ENCODE assay signal across 10 cellular contexts in the genomic region with DNA sequence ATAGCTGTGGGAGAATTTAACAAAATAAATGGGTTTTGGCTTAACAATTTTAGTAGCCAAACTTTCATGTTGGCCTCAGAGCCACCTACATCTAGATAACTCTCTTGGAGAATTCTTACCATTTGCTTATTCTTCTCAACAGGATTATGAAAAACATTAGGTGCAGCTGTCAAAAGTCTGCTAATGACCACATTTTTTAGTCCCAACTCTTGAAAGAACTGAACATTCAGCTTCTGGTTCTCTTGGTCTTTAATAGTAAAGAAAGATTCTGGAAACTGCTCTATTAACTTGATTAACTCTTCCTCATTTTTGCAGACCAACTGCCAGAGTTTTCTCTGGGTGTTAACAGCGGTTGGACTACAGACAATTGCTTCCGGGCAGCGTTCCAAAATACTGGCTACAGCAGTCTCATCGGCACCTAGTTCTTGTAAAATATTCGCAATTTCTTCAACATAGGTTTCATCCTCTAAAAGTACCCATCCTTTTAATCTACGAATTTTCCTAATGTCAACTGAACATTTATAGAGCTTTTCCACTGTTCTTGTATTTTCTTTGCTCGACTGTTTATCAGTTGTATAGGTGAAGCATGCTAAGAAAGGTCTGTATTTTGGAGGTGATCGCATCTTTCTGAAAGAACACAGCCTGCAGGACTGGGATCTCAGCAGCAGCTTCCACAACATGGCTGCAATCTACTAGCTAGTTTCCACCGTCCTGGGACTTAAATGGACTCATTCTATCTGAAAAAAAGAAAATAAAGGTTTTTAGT. TPM values are rescaled to one million over a fixed set of nuclear protein-coding genes. Genes with fewer than 3 reads are reported as not detected.
A peak's percentile ranks its signal among the peaks of the same experiment; 100 is the strongest.
DNase-seq lines count a peak whose midpoint lies in the region; ATAC-seq and TF ChIP-seq lines count a peak whose summit lies in the region.
"Had no signal": no experiment of that assay in that cellular context is flagged by ENCODE, and none has a peak within 500 bp of the region (broad histone marks: within the 10 kb centered on the region; RNA-seq: fewer than 3 reads in every experiment).

No MANE protein-coding gene starts in this region.

- H4K20me1 ChIP-seq in PC-3 (ENCODE audit: low read length), result no peaks in the 10 kb centered on the region

- H3K27ac Mint-ChIP-seq in activated CD8-positive, alpha-beta T cell treated with anti-CD3 and anti-CD28 coated beads, Interleukin-2, amount 10 ng/mL, durations not matched to agents 7 days and 5 days, result no peak overlapping the region
- H3K27ac Mint-ChIP-seq: activated T-helper 17 cell treated with anti-CD3 and anti-CD28 coated beads, Interleukin-2, amount 50 U/mL, for 72 hours had no signal

- no peak overlapping the region for H2AFZ ChIP-seq in PC-3 (ENCODE audit: low read length)

- H3F3A ChIP-seq in PC-3 (ENCODE audit: low read length, unreplicated experiment), result no peaks in the 10 kb centered on the region

- no peaks in the 10 kb centered on the region for H3K36me3 ChIP-seq in colonic mucosa
- H3K36me3 ChIP-seq in muscle layer of duodenum (ENCODE audit: control insufficient read depth in 1 of 2, insufficient read depth in 2 of 2, low read length in 2 of 2), result no peaks in the 10 kb centered on the region
- 0 out of 2 replicates have a peak, but pooled peaks cover 2% of the 10 kb centered on the region for H3K36me3 ChIP-seq in PC-3 (ENCODE audit: low read depth, low read length)

- H3K4me1 Mint-ChIP-seq in activated CD8-positive, alpha-beta T cell treated with anti-CD3 and anti-CD28 coated beads, Interleukin-2, amount 10 ng/mL, durations not matched to agents 7 days and 5 days (ENCODE audit: low read depth), result no peaks in the 10 kb centered on the region

- no peak overlapping the region for H3K4me3 Mint-ChIP-seq in activated CD8-positive, alpha-beta T cell treated with anti-CD3 and anti-CD28 coated beads, Interleukin-2, amount 10 ng/mL, durations not matched to agents 7 days and 5 days
- H3K4me3 Mint-ChIP-seq: activated T-helper 17 cell treated with anti-CD3 and anti-CD28 coated beads, Interleukin-2, amount 50 U/mL, for 72 hours; CD4-positive, alpha-beta memory T cell had no signal

- no peaks in the 10 kb centered on the region for H3K9me2 ChIP-seq in PC-3 (replicated peaks; ENCODE audit: low read length)

- intact Hi-C loops in colonic mucosa (cut with DNase I), result no loop called here
- intact Hi-C loops in PC-3 (cut with micrococcal nuclease), result no loop called here

- BruUV-seq in PC-3 (replicated peaks; lab: Mats Ljungman, UMichigan), result no TSS peak

- no peaks in the 10 kb centered on the region for H3K9me3 ChIP-seq in colonic mucosa
- no peaks in the 10 kb centered on the region for H3K9me3 ChIP-seq in muscle layer of duodenum (ENCODE audit: control insufficient read depth in 1 of 2, low read length in 2 of 2)
- no peaks in the 10 kb centered on the region for H3K9me3 ChIP-seq in PC-3 (ENCODE audit: low read length)

- H3K27ac ChIP-seq in colonic mucosa (no peak overlapping the region), muscle layer of duodenum (ENCODE audit: low read length) (peak overlapping the region; percentile 13), PC-3 (ENCODE audit: low read length) (no peak overlapping the region)

- H3K4me3 ChIP-seq in colonic mucosa (no peak overlapping the region), muscle layer of duodenum (ENCODE audit: low read depth in 1 of 2, low read length in 2 of 2) (peak overlapping the region; percentile 17 to 22), PC-3 (ENCODE audit: low read length) (no peak overlapping the region)

- no peak overlapping the region for H3K9ac ChIP-seq in colonic mucosa (ENCODE audit: low read depth in 2 of 2, low read length in 2 of 2)
- no peak overlapping the region for H3K9ac ChIP-seq in PC-3 (ENCODE audit: low read length)

- POLR2A ChIA-PET in activated CD8-positive, alpha-beta T cell treated with anti-CD3 and anti-CD28 coated beads, Interleukin-2, amount 10 ng/mL, durations not matched to agents 7 days and 5 days (lab: Charles Lee), result interaction anchor here (2.3 kb wide), 1 partner anchor 22 kb away, joined by 8 read pairs; a partner anchor contains a TSS
- POLR2A ChIA-PET in PC-3 (lab: Charles Lee; ENCODE audit: unreplicated experiment), result no interaction called here

- no peak for ATAC-seq in activated CD8-positive, alpha-beta T cell treated with anti-CD3 and anti-CD28 coated beads, Interleukin-2, amount 10 ng/mL, durations not matched to agents 7 days and 5 days
- ATAC-seq in PC-3 (no peak), HG03442 (IDR thresholded peaks at IDR 0.05; ENCODE audit: unreplicated experiment) (no peak), GM19395 (IDR thresholded peaks at IDR 0.05; ENCODE audit: unreplicated experiment) (no peak)
- ATAC-seq: activated T-helper 17 cell treated with anti-CD3 and anti-CD28 coated beads, Interleukin-2, amount 50 U/mL, for 72 hours had no signal

- peaks cover 20% of the 10 kb centered on the region for H3K36me3 Mint-ChIP-seq in activated CD8-positive, alpha-beta T cell treated with anti-CD3 and anti-CD28 coated beads, Interleukin-2, amount 10 ng/mL, durations not matched to agents 7 days and 5 days (ENCODE audit: low read depth)

- no peak overlapping the region for H3K4me2 ChIP-seq in PC-3 (ENCODE audit: low read length)

- no peak for TF ChIP-seq CTCF in colonic mucosa (IDR thresholded peaks at IDR 0.05)
- no peak for TF ChIP-seq CTCF in PC-3 (conservative IDR thresholded peaks at IDR 0.05; ENCODE audit: low read depth, low read length)

- DNase-seq in DMS 273 (lab: John Stamatoyannopoulos, UW; ENCODE audit: unreplicated experiment) (peak; percentile 82), NCI-H2171 treated with DMSO at 0.1 percent for 48 hours (lab: John Stamatoyannopoulos, UW) (peak; percentile 47), colonic mucosa (peak; percentile 82), PC-3 (no peak)
- no peak for DNase-seq in activated CD8-positive, alpha-beta T cell treated with anti-CD3 and anti-CD28 coated beads, Interleukin-2, amount 10 ng/mL, durations not matched to agents 7 days and 5 days
- DNase-seq: CD4-positive, alpha-beta memory T cell had no signal

- CTCF ChIA-PET in activated CD8-positive, alpha-beta T cell treated with anti-CD3 and anti-CD28 coated beads, Interleukin-2, amount 10 ng/mL, durations not matched to agents 7 days and 5 days (lab: Charles Lee), result interaction anchor here (1.0 kb wide), 1 partner anchor 9 kb away, joined by 3 read pairs; no protein-coding TSS in a partner anchor
- CTCF ChIA-PET in PC-3 (lab: Charles Lee), result no interaction called here

- no peaks in the 10 kb centered on the region for H3K27me3 Mint-ChIP-seq in activated CD8-positive, alpha-beta T cell treated with anti-CD3 and anti-CD28 coated beads, Interleukin-2, amount 10 ng/mL, durations not matched to agents 7 days and 5 days (ENCODE audit: low read depth)
- H3K27me3 Mint-ChIP-seq: activated T-helper 17 cell treated with anti-CD3 and anti-CD28 coated beads, Interleukin-2, amount 50 U/mL, for 72 hours; CD4-positive, alpha-beta memory T cell had no signal

- H3K27me3 ChIP-seq in colonic mucosa, result no peaks in the 10 kb centered on the region
- no peaks in the 10 kb centered on the region for H3K27me3 ChIP-seq in muscle layer of duodenum (ENCODE audit: low read depth, low read length)
- no peaks in the 10 kb centered on the region for H3K27me3 ChIP-seq in PC-3 (ENCODE audit: low read length)

- H3K4me1 ChIP-seq in colonic mucosa (no peaks in the 10 kb centered on the region), muscle layer of duodenum (ENCODE audit: control insufficient read depth in 1 of 2, insufficient read depth in 2 of 2, low read length in 2 of 2) (peaks cover 29 to 50% of the 10 kb centered on the region in 2 donors), PC-3 (ENCODE audit: insufficient read depth, low read length) (peaks cover 12% of the 10 kb centered on the region)

- no peaks in the 10 kb centered on the region for H3K79me2 ChIP-seq in PC-3 (ENCODE audit: low read length)

- H3K9me3 Mint-ChIP-seq in activated CD8-positive, alpha-beta T cell treated with anti-CD3 and anti-CD28 coated beads, Interleukin-2, amount 10 ng/mL, durations not matched to agents 7 days and 5 days (ENCODE audit: insufficient read depth), result no peaks in the 10 kb centered on the region
- H3K9me3 Mint-ChIP-seq: activated T-helper 17 cell treated with anti-CD3 and anti-CD28 coated beads, Interleukin-2, amount 50 U/mL, for 72 hours; CD4-positive, alpha-beta memory T cell had no signal

RNA-seq across cellular contexts. Expression of a gene that starts 8.7 kb away (rescaled TPM):
- 10 to 100 TPM in 1 of 2 donors, 1 to 10 TPM in 1; 9.3 to 11.6 TPM for total RNA-seq in colonic mucosa
- total RNA-seq in activated CD8-positive, alpha-beta T cell treated with anti-CD3 and anti-CD28 coated beads, Interleukin-2, amount 10 ng/mL, durations not matched to agents 7 days and 5 days, result 1 to 10 TPM; 3.8 to 5.0 TPM
- total RNA-seq in PC-3 (2014; rRNA removed), result 10.7 and 14.2 TPM in 2 replicates

RNA-seq across cellular contexts. Expression of a gene that starts 22.5 kb away (rescaled TPM):
- total RNA-seq in colonic mucosa (10 to 100 TPM; 29.6 to 41.9 TPM), PC-3 (2014; rRNA removed) (42.7 and 59.7 TPM in 2 replicates)
- total RNA-seq in activated CD8-positive, alpha-beta T cell treated with anti-CD3 and anti-CD28 coated beads, Interleukin-2, amount 10 ng/mL, durations not matched to agents 7 days and 5 days, result 10 to 100 TPM; 25.8 to 26.7 TPM

Comparison
In these comparisons a context has a peak if more than half of its experiments do, and no peak if none do; other contexts are left out.
1. DNase-seq: peak in DMS 273 (single experiment), NCI-H2171 treated with DMSO at 0.1 percent for 48 hours (single experiment) and colonic mucosa (single experiment); none in activated CD8-positive, alpha-beta T cell treated with anti-CD3 and anti-CD28 coated beads, Interleukin-2, amount 10 ng/mL, durations not matched to agents 7 days and 5 days (single experiment) and PC-3 (single experiment).
2. H3K4me3 ChIP-seq: peak in muscle layer of duodenum (2 of 2); none in colonic mucosa (single experiment) and PC-3 (single experiment).